ENCODE assay signal across 8 cellular contexts in genomic region chr20:37095609-37096414, GRCh38. TPM values are rescaled to one million over a fixed set of nuclear protein-coding genes. Genes with fewer than 3 reads are reported as not detected.
DNase-seq lines count a peak whose midpoint lies in the region; TF ChIP-seq lines count a peak whose summit lies in the region.

Gene RBL1 (minus strand): TSS chr20:37095997. CDS start chr20:37095928, 69 bp downstream.

- no peaks in the 10 kb centered on the region for H3K27me3 Mint-ChIP-seq in activated naive CD4-positive, alpha-beta T cell treated with anti-CD3 and anti-CD28 coated beads for 36 hours (ENCODE audit: low read depth)

- no peaks in the 10 kb centered on the region for H3K27me3 ChIP-seq in suprapubic skin

- in situ Hi-C loops in G401 (cut with HindIII; ENCODE audit: low sequenced_read_pairs): no loop called here

- peak within 1 kb of the TSS; percentile 100 for H3K27ac Mint-ChIP-seq in activated naive CD4-positive, alpha-beta T cell treated with anti-CD3 and anti-CD28 coated beads for 36 hours

- no peaks in the 10 kb centered on the region for H3K9me3 Mint-ChIP-seq in activated naive CD4-positive, alpha-beta T cell treated with anti-CD3 and anti-CD28 coated beads for 36 hours

- TF ChIP-seq POLR2A in suprapubic skin (IDR thresholded peaks at IDR 0.05): no peak

- peak within 1 kb of the TSS; percentile 93 for H3K27ac ChIP-seq in HEK293 (ENCODE audit: extremely low read depth, low read depth, low read length)
- H3K27ac ChIP-seq in suprapubic skin: peak within 1 kb of the TSS; percentile 20

- H3K4me1 Mint-ChIP-seq in activated naive CD4-positive, alpha-beta T cell treated with anti-CD3 and anti-CD28 coated beads for 36 hours (ENCODE audit: low read depth): peaks cover 37% of the 10 kb centered on the region

- intact Hi-C loops in activated naive CD4-positive, alpha-beta T cell treated with anti-CD3 and anti-CD28 coated beads for 36 hours (cut with micrococcal nuclease): loop anchor here (1.0 to 10.0 kb wide), 7 partner anchors 51 to 939 kb away; partner anchors contain the start of genes BLCAP, RPRD1B, SAMHD1 and TTI1

- no peak for TF ChIP-seq EP300 in suprapubic skin (IDR thresholded peaks at IDR 0.05)

- 0% methylated on average over 13 of the region's 58 CpGs for WGBS in suprapubic skin

- DNase-seq in G401 (ENCODE audit: low spot score) (peak; percentile 84), MV-4-11 (lab: John Stamatoyannopoulos, UW) (peak; percentile 83), SK-N-DZ (ENCODE audit: low spot score) (peak; percentile 99), globus pallidus (ENCODE audit: low spot score) (peak; percentile 81), nucleus accumbens (lab: John Stamatoyannopoulos, UW) (peak in 55 of 56 donors; percentile 32 to 95 (median 84)), suprapubic skin (ENCODE audit: low spot score in 2 of 2) (peak; percentile 85 to 89)
- DNase-seq in activated naive CD4-positive, alpha-beta T cell treated with anti-CD3 and anti-CD28 coated beads for 36 hours: peak; percentile 91

- H3K9me3 ChIP-seq in HEK293 (ENCODE audit: control insufficient read depth, insufficient read depth, low read depth, low read length): no peaks in the 10 kb centered on the region
- H3K9me3 ChIP-seq in suprapubic skin: no peaks in the 10 kb centered on the region

- H3K4me1 ChIP-seq in HEK293 (ENCODE audit: control insufficient read depth, insufficient read depth, low read length) (peaks cover 2% of the 10 kb centered on the region), suprapubic skin (peaks cover 10% of the 10 kb centered on the region)

- peaks cover 24% of the 10 kb centered on the region for H3K36me3 Mint-ChIP-seq in activated naive CD4-positive, alpha-beta T cell treated with anti-CD3 and anti-CD28 coated beads for 36 hours (ENCODE audit: low read depth)

- H3K4me3 ChIP-seq in HEK293 (ENCODE audit: low read depth, low read length) (peak within 1 kb of the TSS; percentile 74), suprapubic skin (peak within 1 kb of the TSS; percentile 84)

- POLR2A ChIA-PET in HEK293 (lab: Yijun Ruan, JAX): interaction anchor here (0.7 to 2.3 kb wide), 8 partner anchors 10 to 90 kb away, joined by 3 to 30 read pairs (median 4); partner anchors contain the start of genes MROH8 and RPN2

- peaks cover 8 to 23% of the 10 kb centered on the region in 2 experiments; a peak in 2 of 3 replicates for H3K36me3 ChIP-seq in HEK293 (ENCODE audit: control insufficient read depth in 2 of 2, insufficient read depth in 1 of 2, low read length in 2 of 2)
- H3K36me3 ChIP-seq in suprapubic skin: no peaks in the 10 kb centered on the region

- CTCF ChIA-PET in HEK293 (lab: Yijun Ruan, JAX): interaction anchor here (0.7 to 1.0 kb wide), 3 partner anchors 22 to 66 kb away, joined by 3 to 5 read pairs (median 3); no protein-coding TSS in a partner anchor
- CTCF ChIA-PET in activated naive CD4-positive, alpha-beta T cell treated with anti-CD3 and anti-CD28 coated beads for 36 hours (lab: Charles Lee): interaction anchor here (1.2 to 2.3 kb wide), 3 partner anchors 13 to 96 kb away, joined by 3 to 8 read pairs (median 5); no protein-coding TSS in a partner anchor

- TF ChIP-seq CTCF in HEK293 (tag by site-specific recombination; IDR thresholded peaks at IDR 0.05): peak; percentile 48; the same call in 1 of the 2 replicates
- TF ChIP-seq CTCF in suprapubic skin (IDR thresholded peaks at IDR 0.05): peak in 1 of 2 donors; percentile 8

- H3K4me3 Mint-ChIP-seq in activated naive CD4-positive, alpha-beta T cell treated with anti-CD3 and anti-CD28 coated beads for 36 hours: peak within 1 kb of the TSS; percentile 92

TF ChIP-seq in HEK293, 187 proteins besides CTCF, POLR2A, EP300 and RAD21 (continues in another document):
- peak; percentile 63 for TF ChIP-seq PRDM6 (tag by site-specific recombination; IDR thresholded peaks at IDR 0.05)
- TF ChIP-seq ZNF488 (tag by site-specific recombination; IDR thresholded peaks at IDR 0.05): 0 out of 2 replicates have a peak, but pooled peaks have one; percentile 52
- TF ChIP-seq TRIM28 (IDR thresholded peaks at IDR 0.05; ENCODE audit: borderline replicate concordance, low read length): peak; percentile 80
- no peak for TF ChIP-seq ZNF112 (tag by site-specific recombination; IDR thresholded peaks at IDR 0.05)
- peak; percentile 52; the same call in 1 of the 2 replicates for TF ChIP-seq ZNF623 (tag by site-specific recombination; IDR thresholded peaks at IDR 0.05)
- no peak for TF ChIP-seq ZNF48 (tag by site-specific recombination; IDR thresholded peaks at IDR 0.05)
- peak; percentile 89 for TF ChIP-seq ZNF394 (tag by site-specific recombination; IDR thresholded peaks at IDR 0.05; ENCODE audit: borderline replicate concordance)
- TF ChIP-seq ZNF645 (tag by site-specific recombination; IDR thresholded peaks at IDR 0.05): peak; percentile 89; the same call in 1 of the 2 replicates
- TF ChIP-seq KLF10 (tag by site-specific recombination; IDR thresholded peaks at IDR 0.05): peak; percentile 99
- TF ChIP-seq ZNF580 (tag by site-specific recombination; IDR thresholded peaks at IDR 0.05): peak; percentile 89
- TF ChIP-seq MYNN (tag by site-specific recombination; IDR thresholded peaks at IDR 0.05; ENCODE audit: borderline replicate concordance): no peak; the same call in 1 of the 2 replicates
- TF ChIP-seq ZNF529 (tag by site-specific recombination; IDR thresholded peaks at IDR 0.05; ENCODE audit: insufficient replicate concordance): no peak
- peak; percentile 83 for TF ChIP-seq ZIC2 (tag by site-specific recombination; IDR thresholded peaks at IDR 0.05)
- TF ChIP-seq ZNF473 (tag by site-specific recombination; IDR thresholded peaks at IDR 0.05): no peak
- TF ChIP-seq ZNF416 (tag by site-specific recombination; IDR thresholded peaks at IDR 0.05): no peak
- TF ChIP-seq ZNF404 (tag by site-specific recombination; IDR thresholded peaks at IDR 0.05): peak; percentile 56; the same call in 1 of the 2 replicates
- no peak for TF ChIP-seq ZNF423 (tag by site-specific recombination; IDR thresholded peaks at IDR 0.05)
- TF ChIP-seq ZNF280C (tag by site-specific recombination; IDR thresholded peaks at IDR 0.05): no peak
- TF ChIP-seq ZNF140 (tag by site-specific recombination; IDR thresholded peaks at IDR 0.05): no peak
- peak; percentile 80 for TF ChIP-seq EGR2 (tag by site-specific recombination; IDR thresholded peaks at IDR 0.05; ENCODE audit: low read depth)

RNA-seq across cellular contexts. Expression of gene RBL1, which starts in this region (rescaled TPM):
- 9.0 and 15.9 TPM in 2 replicates for total RNA-seq in G401 (2014; rRNA removed; shearing (Covaris generic))
- polyA plus RNA-seq in SK-N-DZ (2014; cell fraction: cytosol; rRNA removed): 19.3 and 22.5 TPM in 2 replicates
- polyA plus RNA-seq in SK-N-DZ (2014; cell fraction: nucleus; rRNA removed): 14.5 and 22.0 TPM in 2 replicates
- total RNA-seq in activated naive CD4-positive, alpha-beta T cell treated with anti-CD3 and anti-CD28 coated beads for 36 hours: 10 to 100 TPM; 32.9 to 36.2 TPM
- total RNA-seq in suprapubic skin: 10 to 100 TPM in 1 of 4 donors, 1 to 10 TPM in 3; 7.5 to 11.5 (median 8.9) TPM

Comparison
In these comparisons a context has a peak if more than half of its experiments do, and no peak if none do; other contexts are left out.
1. Peak in every context shown above with its lines: DNase-seq, H3K4me3 ChIP-seq and H3K27ac ChIP-seq.